8 cellular contexts compared by ENCODE assay signal in genomic region chr19:55601127-55601526, GRCh38. TPM values are rescaled to one million over a fixed set of nuclear protein-coding genes. Genes with fewer than 3 reads are reported as not detected.
DNase-seq lines count a peak whose midpoint lies in the region; ATAC-seq and TF ChIP-seq lines count a peak whose summit lies in the region.

No MANE protein-coding gene starts in this region.

- no TSS peak for BruUV-seq in IMR-90 (replicated peaks; lab: Mats Ljungman, UMichigan)

- 94% methylated on average over 6 of the region's 6 CpGs; no CpG with 5 or more reads in 1 of the 2 experiments for WGBS in IMR-90 (ENCODE audit: extremely low coverage in 2 of 2, insufficient read length in 1 of 2), 2 experiments

- H3K56ac ChIP-seq in IMR-90 (ENCODE audit: extremely low read depth, insufficient read depth, low read length): peak overlapping the region; percentile 66; the same call in 1 of the 2 replicates

- H3K9me3 ChIP-seq in IMR-90 (ENCODE audit: control insufficient read depth, insufficient read depth, low read length) (no peaks in the 10 kb centered on the region), muscle layer of duodenum (ENCODE audit: control insufficient read depth in 1 of 2, low read length in 2 of 2) (no peaks in the 10 kb centered on the region)

- peak overlapping the region; percentile 67 for H3K4ac ChIP-seq in IMR-90 (ENCODE audit: low read depth, low read length)

- TF ChIP-seq CTCF in IMR-90 (conservative IDR thresholded peaks at IDR 0.05; ENCODE audit: low read depth, low read length) (no peak), cardiac fibroblast (IDR thresholded peaks at IDR 0.05; ENCODE audit: low read depth, low read length) (no peak)

- no peak for TF ChIP-seq POLR2A in IMR-90 (IDR thresholded peaks at IDR 0.05; ENCODE audit: low read depth, low read length)

- peak overlapping the region; percentile 77 for H3K14ac ChIP-seq in IMR-90 (replicated peaks; ENCODE audit: low read depth, low read length)

- DNase-seq in IMR-90: no peak
- no peak for DNase-seq in cardiac fibroblast (ENCODE audit: low read depth in 2 of 2)
- no peak for DNase-seq in NCI-H1092 treated with DMSO at 0.1 percent for 48 hours (lab: John Stamatoyannopoulos, UW)
- no peak for DNase-seq in EL

- peak overlapping the region; percentile 98 for H2AK9ac ChIP-seq in IMR-90 (replicated peaks; ENCODE audit: low read depth, low read length, poor library complexity)

- H2AFZ ChIP-seq in ACC112 (ENCODE audit: low read length, unreplicated experiment) (no peak overlapping the region), IMR-90 (replicated peaks; ENCODE audit: low read length, poor library complexity) (peak overlapping the region; percentile 40)

- peak overlapping the region; percentile 69 for H3K23ac ChIP-seq in IMR-90 (ENCODE audit: low read depth, low read length)

- H3K27me3 ChIP-seq in ACC112 (ENCODE audit: insufficient read depth, low read length) (no peaks in the 10 kb centered on the region), IMR-90 (ENCODE audit: control insufficient read depth, insufficient read depth, low read length) (no peaks in the 10 kb centered on the region), muscle layer of duodenum (ENCODE audit: low read depth, low read length) (no peaks in the 10 kb centered on the region)

- H3K4me2 ChIP-seq in IMR-90 (ENCODE audit: low read depth, low read length): peak overlapping the region; percentile 89

- TF ChIP-seq RAD21 in IMR-90 (IDR thresholded peaks at IDR 0.05; ENCODE audit: low read length): no peak

- no peak for ATAC-seq in IMR-90 (ENCODE audit: low read depth)
- no peak for ATAC-seq in GM21381 (IDR thresholded peaks at IDR 0.05; ENCODE audit: unreplicated experiment)
- ATAC-seq in GM21528 (IDR thresholded peaks at IDR 0.05; ENCODE audit: low FRiP score, unreplicated experiment): no peak

- H3K9me1 ChIP-seq in IMR-90 (ENCODE audit: insufficient read depth, low read length): peaks cover 13% of the 10 kb centered on the region

- H4K20me1 ChIP-seq in IMR-90 (ENCODE audit: insufficient read depth, low read length): peaks cover 11% of the 10 kb centered on the region; the same call in 1 of the 2 replicates

- H3K79me1 ChIP-seq in IMR-90 (ENCODE audit: low read depth in 1 of 2, low read length in 2 of 2): peaks cover 19 to 38% of the 10 kb centered on the region in 2 experiments

- H3K4me3 ChIP-seq in ACC112 (ENCODE audit: low read depth, low read length) (peak overlapping the region; percentile 75), IMR-90 (ENCODE audit: insufficient read depth, low read depth, low read length) (peak overlapping the region; percentile 56; the same call in 1 of the 2 replicates), cardiac fibroblast (replicated peaks in 1 of 2; ENCODE audit: low read depth in 2 of 2, low read length in 2 of 2) (peak overlapping the region; percentile 60 to 83), muscle layer of duodenum (ENCODE audit: low read depth in 1 of 2, low read length in 2 of 2) (peak overlapping the region; percentile 62 to 81)

- peak overlapping the region; percentile 76 for H2BK5ac ChIP-seq in IMR-90 (ENCODE audit: low read depth, low read length, poor library complexity, severe bottlenecking)

- H4K5ac ChIP-seq in IMR-90 (ENCODE audit: low read depth, low read length): peak overlapping the region; percentile 16

- H2AK5ac ChIP-seq in IMR-90 (ENCODE audit: low read depth, low read length): peak overlapping the region; percentile 97

- H3K27ac ChIP-seq in ACC112 (ENCODE audit: low read depth, low read length): no peak overlapping the region
- H3K27ac ChIP-seq in IMR-90 (ENCODE audit: insufficient read depth, low read length): peak overlapping the region; percentile 53; the same call in 1 of the 2 replicates
- peak overlapping the region; percentile 61 for H3K27ac ChIP-seq in muscle layer of duodenum (ENCODE audit: low read length)

- peak overlapping the region; percentile 85; the same call in 1 of the 2 replicates for H3K9ac ChIP-seq in IMR-90 (ENCODE audit: low read depth, low read length)

- H2BK20ac ChIP-seq in IMR-90 (ENCODE audit: low read depth, low read length): peak overlapping the region; percentile 38; the same call in 1 of the 2 replicates

- dilution Hi-C loops in IMR-90 (cut with HindIII; ENCODE audit: low sequenced_read_pairs, unreplicated experiment): no loop called here

- in situ Hi-C loops in IMR-90 (cut with MboI; ENCODE audit: low sequenced_read_pairs): no loop called here

- H2BK120ac ChIP-seq in IMR-90 (ENCODE audit: low read depth, low read length): peak overlapping the region; percentile 28; the same call in 1 of the 2 replicates

- H4K8ac ChIP-seq in IMR-90 (ENCODE audit: low read depth in 2 of 2, low read length in 2 of 2): peak overlapping the region; percentile 48 to 85

- CTCF ChIA-PET in IMR-90 (lab: Yijun Ruan, JAX): no interaction called here

- peaks cover 3% of the 10 kb centered on the region for H3K79me2 ChIP-seq in ACC112 (ENCODE audit: control insufficient read depth, insufficient read depth, low read length, unreplicated experiment)

- intact Hi-C loops in IMR-90 (cut with micrococcal nuclease): no loop called here

- H3K18ac ChIP-seq in IMR-90 (ENCODE audit: low read depth, low read length): no peak overlapping the region

- H3K4me1 ChIP-seq in ACC112 (ENCODE audit: control insufficient read depth, insufficient read depth, low read length, unreplicated experiment): no peaks in the 10 kb centered on the region
- H3K4me1 ChIP-seq in IMR-90 (ENCODE audit: control insufficient read depth, insufficient read depth, low read length): peaks cover 4% of the 10 kb centered on the region; the same call in 1 of the 2 replicates
- H3K4me1 ChIP-seq in muscle layer of duodenum (ENCODE audit: control insufficient read depth in 1 of 2, insufficient read depth in 2 of 2, low read length in 2 of 2): peaks cover 10 to 12% of the 10 kb centered on the region in 2 donors

- POLR2A ChIA-PET in IMR-90 (lab: Charles Lee; ENCODE audit: unreplicated experiment): interaction anchor here (0.5 kb wide), 1 partner anchor 69 kb away, joined by 7 read pairs; no protein-coding TSS in a partner anchor

- H3K36me3 ChIP-seq in ACC112 (ENCODE audit: insufficient read depth, low read length) (no peaks in the 10 kb centered on the region), IMR-90 (ENCODE audit: control insufficient read depth, insufficient read depth, low read length) (peaks cover 7% of the 10 kb centered on the region), muscle layer of duodenum (ENCODE audit: control insufficient read depth in 1 of 2, insufficient read depth in 2 of 2, low read length in 2 of 2) (peaks cover 3 to 14% of the 10 kb centered on the region in 2 donors)

- H4K91ac ChIP-seq in IMR-90 (ENCODE audit: insufficient read depth, low read depth, low read length): peak overlapping the region; percentile 86

- H2BK15ac ChIP-seq in IMR-90 (ENCODE audit: low read depth, low read length): peak overlapping the region; percentile 23; the same call in 1 of the 3 replicates

TF ChIP-seq in IMR-90, 13 proteins besides CTCF, POLR2A, EP300 and RAD21:
- TF ChIP-seq ELK1 (IDR thresholded peaks at IDR 0.05; ENCODE audit: borderline replicate concordance, low read depth, low read length): no peak
- no peak for TF ChIP-seq CEBPB (IDR thresholded peaks at IDR 0.05; ENCODE audit: low read depth, low read length)
- no peak for TF ChIP-seq MAFK (IDR thresholded peaks at IDR 0.05; ENCODE audit: low read depth, low read length)
TF ChIP-seq in IMR-90: peak in this region for 0.

RNA-seq across cellular contexts. Expression of gene ZNF524, which starts 1.0 kb away (rescaled TPM):
- 2.3 and 2.8 TPM in 2 replicates for total RNA-seq in IMR-90 (2012; rRNA removed)
- polyA plus RNA-seq in IMR-90 (2012; rRNA removed): 6.6 and 8.0 TPM in 2 replicates
- 6.2 and 14.1 TPM in 2 replicates for polyA plus RNA-seq in IMR-90 (2012; cell fraction: cytosol; rRNA removed)
- polyA plus RNA-seq in IMR-90 (2012; cell fraction: nucleus; rRNA removed; ENCODE audit: low replicate concordance): 4.0 and 9.8 TPM in 2 replicates

RNA-seq across cellular contexts. Expression of gene FIZ1, which starts 1.8 kb away (rescaled TPM):
- 0.83 and 1.3 TPM in 2 replicates for total RNA-seq in IMR-90 (2012; rRNA removed)
- polyA plus RNA-seq in IMR-90 (2012; rRNA removed): 5.5 and 5.9 TPM in 2 replicates
- 3.6 and 5.0 TPM in 2 replicates for polyA plus RNA-seq in IMR-90 (2012; cell fraction: cytosol; rRNA removed)
- polyA plus RNA-seq in IMR-90 (2012; cell fraction: nucleus; rRNA removed; ENCODE audit: low replicate concordance): 12.9 and 19.2 TPM in 2 replicates

RNA-seq across cellular contexts. Expression of gene ZNF865, which starts 4.3 kb away (rescaled TPM):
- total RNA-seq in IMR-90 (2012; rRNA removed): under 0.01 TPM in 2 replicates
- polyA plus RNA-seq in IMR-90 (2012; rRNA removed): 4.6 and 6.3 TPM in 2 replicates
- 4.5 and 9.2 TPM in 2 replicates for polyA plus RNA-seq in IMR-90 (2012; cell fraction: cytosol; rRNA removed)
- polyA plus RNA-seq in IMR-90 (2012; cell fraction: nucleus; rRNA removed; ENCODE audit: low replicate concordance): 7.6 and 24.5 TPM in 2 replicates

RNA-seq across cellular contexts. Expression of gene ZNF579, which starts 20.5 kb away (rescaled TPM):
- total RNA-seq in IMR-90 (2012; rRNA removed): 0.54 and 0.83 TPM in 2 replicates
- 9.0 and 10.7 TPM in 2 replicates for polyA plus RNA-seq in IMR-90 (2012; rRNA removed)
- polyA plus RNA-seq in IMR-90 (2012; cell fraction: cytosol; rRNA removed): 4.6 and 9.6 TPM in 2 replicates
- 19.0 and 30.7 TPM in 2 replicates for polyA plus RNA-seq in IMR-90 (2012; cell fraction: nucleus; rRNA removed; ENCODE audit: low replicate concordance)

RNA-seq across cellular contexts. Expression of gene ZNF784, which starts 23.2 kb away (rescaled TPM):
- total RNA-seq in IMR-90 (2012; rRNA removed): 2.5 TPM in 2 replicates
- 3.7 and 4.1 TPM in 2 replicates for polyA plus RNA-seq in IMR-90 (2012; rRNA removed)
- polyA plus RNA-seq in IMR-90 (2012; cell fraction: cytosol; rRNA removed): 3.2 and 4.1 TPM in 2 replicates
- polyA plus RNA-seq in IMR-90 (2012; cell fraction: nucleus; rRNA removed; ENCODE audit: low replicate concordance): 9.5 and 20.0 TPM in 2 replicates
